ENCODE assay signal across 8 cellular contexts in genomic region chr2:42494434-42495233, GRCh38. TPM values are rescaled to one million over a fixed set of nuclear protein-coding genes. Genes with fewer than 3 reads are reported as not detected.
A peak's percentile ranks its signal among the peaks of the same experiment; 100 is the strongest.
DNase-seq lines count a peak whose midpoint lies in the region; ATAC-seq lines count a peak whose summit lies in the region.

No MANE protein-coding gene starts in this region.

- no peaks in the 10 kb centered on the region for H4K20me1 ChIP-seq in BLaER1

- peaks cover 7% of the 10 kb centered on the region for H3K4me1 Mint-ChIP-seq in activated CD4-positive, alpha-beta memory T cell treated with anti-CD3 and anti-CD28 coated beads for 36 hours (ENCODE audit: low read depth)

- H3K9me3 Mint-ChIP-seq in activated CD4-positive, alpha-beta memory T cell treated with anti-CD3 and anti-CD28 coated beads for 36 hours: no peaks in the 10 kb centered on the region

- H3K4me3 Mint-ChIP-seq in activated CD4-positive, alpha-beta memory T cell treated with anti-CD3 and anti-CD28 coated beads for 36 hours: peak overlapping the region; percentile 72

- H3K27ac ChIP-seq in BLaER1: peak overlapping the region; percentile 48
- no peak overlapping the region for H3K27ac ChIP-seq in effector memory CD4-positive, alpha-beta T cell (ENCODE audit: insufficient read depth, low read length, poor library complexity, severe bottlenecking)

- peak; percentile 66 for DNase-seq in GM19240 (ENCODE audit: insufficient read length, low spot score)
- peak; percentile 93 for DNase-seq in NCI-H748 (lab: John Stamatoyannopoulos, UW; ENCODE audit: unreplicated experiment)
- peak; percentile 85 for DNase-seq in activated CD4-positive, alpha-beta memory T cell treated with anti-CD3 and anti-CD28 coated beads for 36 hours
- DNase-seq in effector memory CD4-positive, alpha-beta T cell: peak; percentile 33 to 43 (median 43)
- peak; percentile 76 for DNase-seq in medulla oblongata (ENCODE audit: extremely low spot score)
- peak; percentile 59 for DNase-seq in stimulated activated CD8-positive, alpha-beta memory T cell treated with anti-CD3 and anti-CD28 coated beads, Interleukin-12 subunit alpha, Interleukin-12 subunit beta, amount 100 ng/mL, for 1 hour (ENCODE audit: low read depth)

- POLR2A ChIA-PET in activated CD4-positive, alpha-beta memory T cell treated with anti-CD3 and anti-CD28 coated beads for 36 hours (lab: Charles Lee): no interaction called here

- peaks cover 13% of the 10 kb centered on the region; the same call in 1 of the 2 replicates for H3K4me1 ChIP-seq in BLaER1
- H3K4me1 ChIP-seq in effector memory CD4-positive, alpha-beta T cell (ENCODE audit: control insufficient read depth, insufficient read depth, low read length, poor library complexity, severe bottlenecking): peaks cover 9% of the 10 kb centered on the region

- H3K36me3 ChIP-seq in BLaER1: no peaks in the 10 kb centered on the region
- no peaks in the 10 kb centered on the region for H3K36me3 ChIP-seq in effector memory CD4-positive, alpha-beta T cell (ENCODE audit: control insufficient read depth, insufficient read depth, low read length)

- peak overlapping the region; percentile 67 for H3K9ac ChIP-seq in BLaER1

- peak; percentile 51 for ATAC-seq in HG03575 (IDR thresholded peaks at IDR 0.05; ENCODE audit: extremely low read depth, insufficient number of reproducible peaks, low FRiP score, unreplicated experiment)

- H3K4me3 ChIP-seq in BLaER1: peak overlapping the region; percentile 72
- peak overlapping the region; percentile 56 for H3K4me3 ChIP-seq in effector memory CD4-positive, alpha-beta T cell (ENCODE audit: insufficient read depth, low read depth, low read length, poor library complexity, severe bottlenecking)

- H3K9me3 ChIP-seq in BLaER1: no peaks in the 10 kb centered on the region
- H3K9me3 ChIP-seq in effector memory CD4-positive, alpha-beta T cell (ENCODE audit: control insufficient read depth, low read length): no peaks in the 10 kb centered on the region

- peaks cover 10% of the 10 kb centered on the region; the same call in 1 of the 2 replicates for H3K27me3 ChIP-seq in BLaER1
- H3K27me3 ChIP-seq in effector memory CD4-positive, alpha-beta T cell (replicated peaks; ENCODE audit: control insufficient read depth, insufficient read depth, low read length, poor library complexity, severe bottlenecking): peaks cover 8% of the 10 kb centered on the region

- no peaks in the 10 kb centered on the region for H3K36me3 Mint-ChIP-seq in activated CD4-positive, alpha-beta memory T cell treated with anti-CD3 and anti-CD28 coated beads for 36 hours

- H3K4me2 ChIP-seq in BLaER1: peak overlapping the region; percentile 99

- H3K27ac Mint-ChIP-seq in activated CD4-positive, alpha-beta memory T cell treated with anti-CD3 and anti-CD28 coated beads for 36 hours: no peak overlapping the region

- H3K27me3 Mint-ChIP-seq in activated CD4-positive, alpha-beta memory T cell treated with anti-CD3 and anti-CD28 coated beads for 36 hours: peaks cover 22% of the 10 kb centered on the region

- CTCF ChIA-PET in activated CD4-positive, alpha-beta memory T cell treated with anti-CD3 and anti-CD28 coated beads for 36 hours (lab: Charles Lee): interaction anchor here (0.7 to 1.7 kb wide), 5 partner anchors 9 to 317 kb away, joined by 3 to 11 read pairs (median 4); no protein-coding TSS in a partner anchor

- intact Hi-C loops in activated CD4-positive, alpha-beta memory T cell treated with anti-CD3 and anti-CD28 coated beads for 36 hours (cut with micrococcal nuclease): loop anchor here (1.0 to 10.0 kb wide), 5 partner anchors 134 to 390 kb away; partner anchors contain the start of genes COX7A2L and HAAO

RNA-seq across cellular contexts. Expression of gene KCNG3, which starts 0.9 kb away (rescaled TPM):
- not detected for total RNA-seq in activated CD4-positive, alpha-beta memory T cell treated with anti-CD3 and anti-CD28 coated beads for 36 hours

Comparison
In these comparisons a context has a peak if more than half of its experiments do, and no peak if none do; other contexts are left out.
1. DNase-seq: peak in every context shown above with its lines; median percentile 93 in NCI-H748; 85 in activated CD4-positive, alpha-beta memory T cell treated with anti-CD3 and anti-CD28 coated beads for 36 hours; 76 in medulla oblongata; 66 in GM19240; 59 in stimulated activated CD8-positive, alpha-beta memory T cell treated with anti-CD3 and anti-CD28 coated beads, Interleukin-12 subunit alpha, Interleukin-12 subunit beta, amount 100 ng/mL, for 1 hour; 43 in effector memory CD4-positive, alpha-beta T cell.